8 cellular contexts compared by ENCODE assay signal in the genomic region with DNA sequence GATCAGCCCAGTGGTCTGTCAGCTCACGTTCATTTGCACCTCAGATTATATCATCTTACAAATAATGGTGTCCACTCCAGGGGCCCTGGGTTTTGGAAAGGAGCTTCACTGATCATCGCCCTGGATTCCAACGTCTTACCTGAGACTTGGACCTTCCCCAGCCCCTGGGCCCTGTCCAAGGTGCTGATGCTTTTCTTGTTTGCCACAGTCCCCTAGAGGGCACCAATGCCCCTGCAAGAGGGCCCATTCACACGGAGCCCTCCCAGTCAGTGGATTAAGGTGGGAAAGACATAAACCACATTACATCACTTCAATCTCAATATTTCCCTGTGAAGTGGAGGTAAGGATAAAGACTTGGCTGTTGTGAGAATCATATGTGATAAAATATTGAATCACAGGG.
A peak's percentile ranks its signal among the peaks of the same experiment; 100 is the strongest.
DNase-seq lines count a peak whose midpoint lies in the region; ATAC-seq and TF ChIP-seq lines count a peak whose summit lies in the region.
"Had no signal": no experiment of that assay in that cellular context is flagged by ENCODE, and none has a peak within 500 bp of the region (broad histone marks: within the 10 kb centered on the region; RNA-seq: fewer than 3 reads in every experiment).

No MANE protein-coding gene starts in this region.

- CTCF ChIA-PET in activated CD4-positive, alpha-beta memory T cell treated with anti-CD3 and anti-CD28 coated beads for 36 hours (lab: Charles Lee), result interaction anchor here (1.5 kb wide), 1 partner anchor 53 kb away, joined by 3 read pairs; no protein-coding TSS in a partner anchor

- no peaks in the 10 kb centered on the region for H3K9me3 Mint-ChIP-seq in activated CD4-positive, alpha-beta memory T cell treated with anti-CD3 and anti-CD28 coated beads for 36 hours

- H3K36me3 Mint-ChIP-seq in activated CD4-positive, alpha-beta memory T cell treated with anti-CD3 and anti-CD28 coated beads for 36 hours, result no peaks in the 10 kb centered on the region
- H3K36me3 Mint-ChIP-seq: naive thymus-derived CD8-positive, alpha-beta T cell had no signal

- H3K27ac ChIP-seq in uterus, result no peak overlapping the region

- no peak for TF ChIP-seq CTCF in uterus (IDR thresholded peaks at IDR 0.05)

- POLR2A ChIA-PET in activated CD4-positive, alpha-beta memory T cell treated with anti-CD3 and anti-CD28 coated beads for 36 hours (lab: Charles Lee), result no interaction called here

- H3K4me3 Mint-ChIP-seq in activated CD4-positive, alpha-beta memory T cell treated with anti-CD3 and anti-CD28 coated beads for 36 hours, result no peak overlapping the region
- H3K4me3 Mint-ChIP-seq: naive thymus-derived CD8-positive, alpha-beta T cell had no signal

- peaks cover 0 to 7% of the 10 kb centered on the region in 2 donors for H3K4me1 ChIP-seq in uterus

- in situ Hi-C loops in G401 (cut with HindIII; ENCODE audit: low sequenced_read_pairs), result no loop called here

- no peaks in the 10 kb centered on the region for H3K4me1 Mint-ChIP-seq in activated CD4-positive, alpha-beta memory T cell treated with anti-CD3 and anti-CD28 coated beads for 36 hours (ENCODE audit: low read depth)
- H3K4me1 Mint-ChIP-seq: naive thymus-derived CD8-positive, alpha-beta T cell had no signal

- DNase-seq in G401 (ENCODE audit: low spot score) (peak; percentile 35), HUDEP-2 (lab: John Stamatoyannopoulos, UW; ENCODE audit: unreplicated experiment in 76 of 76) (peak in 57 of 76 experiments; percentile 1 to 60 (median 33)), left kidney (ENCODE audit: low read depth, low spot score) (peak; percentile 94), uterus (no peak), globus pallidus (ENCODE audit: low spot score) (no peak)
- DNase-seq in activated CD4-positive, alpha-beta memory T cell treated with anti-CD3 and anti-CD28 coated beads for 36 hours, result peak; percentile 54

- H3K27ac Mint-ChIP-seq in activated CD4-positive, alpha-beta memory T cell treated with anti-CD3 and anti-CD28 coated beads for 36 hours, result no peak overlapping the region
- H3K27ac Mint-ChIP-seq: naive thymus-derived CD8-positive, alpha-beta T cell had no signal

- H3K9me3 ChIP-seq in uterus, result no peaks in the 10 kb centered on the region

- no peak overlapping the region for H3K4me3 ChIP-seq in uterus

- intact Hi-C loops in activated CD4-positive, alpha-beta memory T cell treated with anti-CD3 and anti-CD28 coated beads for 36 hours (cut with micrococcal nuclease), result no loop called here
- intact Hi-C loops in uterus (cut with DNase I; ENCODE audit: low total_unique reads), result no loop called here

- peaks cover 3% of the 10 kb centered on the region for H3K27me3 Mint-ChIP-seq in activated CD4-positive, alpha-beta memory T cell treated with anti-CD3 and anti-CD28 coated beads for 36 hours

- TF ChIP-seq POLR2A in uterus (IDR thresholded peaks at IDR 0.05), result no peak

- H3K27me3 ChIP-seq in uterus, result no peaks in the 10 kb centered on the region

- no peak for ATAC-seq in HG03139 (IDR thresholded peaks at IDR 0.05; ENCODE audit: unreplicated experiment)
- ATAC-seq: naive thymus-derived CD8-positive, alpha-beta T cell had no signal

- H3K36me3 ChIP-seq in uterus, result no peaks in the 10 kb centered on the region

Comparison
In these comparisons a context has a peak if more than half of its experiments do, and no peak if none do; other contexts are left out.
1. DNase-seq: peak in G401 (single experiment), HUDEP-2 (57 of 76), activated CD4-positive, alpha-beta memory T cell treated with anti-CD3 and anti-CD28 coated beads for 36 hours (single experiment) and left kidney (single experiment); none in uterus (0 of 2) and globus pallidus (single experiment).